Comparison of ENCODE assay signal across 23 cellular contexts in the genomic region with DNA sequence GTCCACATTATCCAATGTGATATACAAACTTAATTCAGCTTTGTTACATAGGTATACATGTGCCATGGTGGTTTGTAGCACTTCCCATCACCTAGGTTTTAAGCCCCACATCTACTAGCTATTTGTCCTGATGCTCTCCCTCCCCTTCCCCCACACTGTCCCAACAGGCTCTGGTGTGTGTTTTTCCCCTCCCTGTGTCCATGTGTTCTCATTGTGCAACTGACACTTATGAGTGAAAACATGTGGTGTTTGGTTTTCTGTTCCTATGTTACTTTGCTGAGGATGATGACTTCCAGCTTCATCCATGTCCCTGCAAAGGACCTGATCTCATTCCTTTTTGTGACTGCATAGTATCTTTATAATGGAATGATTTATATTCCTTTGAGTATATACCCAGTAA.
"Had no signal": no experiment of that assay in that cellular context is flagged by ENCODE, and none has a peak within 500 bp of the region (broad histone marks: within the 10 kb centered on the region; RNA-seq: fewer than 3 reads in every experiment).

No MANE protein-coding gene starts in this region.

- ATAC-seq: activated T-helper 17 cell treated with anti-CD3 and anti-CD28 coated beads, Interleukin-2, amount 50 U/mL, for 72 hours had no signal

- H3K27me3 ChIP-seq: Peyer's patch had no signal

- H3K9me3 ChIP-seq: Peyer's patch had no signal

- H3K4me1 ChIP-seq: Peyer's patch had no signal

- DNase-seq: activated CD4-positive, alpha-beta memory T cell treated with anti-CD3 and anti-CD28 coated beads, Interleukin-2, amount 10 ng/mL, durations not matched to agents 7 days and 5 days; activated CD4-positive, alpha-beta T cell treated with anti-CD3 and anti-CD28 coated beads, Interleukin-2, amount 50 U/mL, for 1 hour; activated CD4-positive, CD25-positive, alpha-beta regulatory T cell; activated gamma-delta T cell; activated naive CD4-positive, alpha-beta T cell treated with anti-CD3 and anti-CD28 coated beads for 36 hours; activated T-cell treated with anti-CD3 and anti-CD28 coated beads for 4 hours; activated T-cell treated with anti-CD3 and anti-CD28 coated beads, Interleukin-2, amount 50 U/mL, for 48 hours; anterior cingulate cortex; MM.1S; NCI-H1105; NCI-H1436; NCI-H1694 treated with DMSO at 0.1 percent for 48 hours; NCI-H2029 treated with DMSO at 0.1 percent for 48 hours; NCI-H345; NCI-H510A; NCI-H526 treated with DMSO at 0.1 percent for 48 hours; NCI-H82; OCI-M1; Peyer's patch; SHP77 treated with DMSO at 0.1 percent for 48 hours had no signal

- H3K27ac ChIP-seq: Peyer's patch, RWPE1, VCaP had no signal

- H3K36me3 ChIP-seq: Peyer's patch had no signal

- H3K4me3 ChIP-seq: Peyer's patch had no signal
